6 cellular contexts compared by ENCODE assay signal in genomic region chr19:55485439-55486011, GRCh38. TPM values are rescaled to one million over a fixed set of nuclear protein-coding genes. Genes with fewer than 3 reads are reported as not detected.
DNase-seq lines count a peak whose midpoint lies in the region; ATAC-seq, FAIRE-seq and TF ChIP-seq lines count a peak whose summit lies in the region.

No MANE protein-coding gene starts in this region.

- H3K9me3 ChIP-seq in HepG2 (ENCODE audit: low read length) (no peaks in the 10 kb centered on the region), right lobe of liver (no peaks in the 10 kb centered on the region), heart right ventricle (no peaks in the 10 kb centered on the region)

- peak overlapping the region; percentile 62 to 79 (median 69) for H3K4me3 ChIP-seq in HepG2 (replicated peaks in 1 of 3; ENCODE audit: insufficient read depth in 1 of 3, low read depth in 2 of 3, low read length in 3 of 3)
- peak overlapping the region in 1 of 3 donors; percentile 51 for H3K4me3 ChIP-seq in right lobe of liver
- H3K4me3 ChIP-seq in heart right ventricle: peak overlapping the region; percentile 53 to 72 (median 66)
- H3K4me3 ChIP-seq in urinary bladder (ENCODE audit: low read depth, low read length): peak overlapping the region; percentile 57

- 13% methylated on average over 4 of the region's 18 CpGs for WGBS in HepG2 (ENCODE audit: low lambda C conversion rate)
- 8% methylated on average over 5 of the region's 18 CpGs for WGBS in right lobe of liver (ENCODE audit: insufficient coverage, low coverage, low lambda C conversion rate, missing lambda C conversion rate)
- WGBS in heart right ventricle, 2 donors: 31 to 35% methylated on average over 18 of the region's 18 CpGs
- 25% methylated on average over 18 of the region's 18 CpGs for WGBS in urinary bladder

- no peaks in the 10 kb centered on the region for H4K20me1 ChIP-seq in HepG2 (ENCODE audit: insufficient read depth, low read length)

- H3K79me2 ChIP-seq in HepG2 (ENCODE audit: insufficient read depth, low read length): no peaks in the 10 kb centered on the region

- CTCF ChIA-PET in HepG2 (lab: Yijun Ruan, JAX; ENCODE audit: low intra/inter-chr PET ratio, low total read pairs): no interaction called here

- H3K9ac ChIP-seq in HepG2 (ENCODE audit: insufficient read depth, low read depth, low read length): peak overlapping the region; percentile 69

- TF ChIP-seq CTCF in HepG2 (CRISPR knock-in tag; IDR thresholded peaks at IDR 0.05) (no peak), right lobe of liver (IDR thresholded peaks at IDR 0.05) (no peak), heart right ventricle (IDR thresholded peaks at IDR 0.05) (no peak)

- peak overlapping the region; percentile 91 for H3K4me2 ChIP-seq in HepG2 (ENCODE audit: low read depth, low read length)

- ATAC-seq in HepG2: no peak; the same call in 2 of the 3 replicates
- no peak for ATAC-seq in right lobe of liver
- ATAC-seq in heart right ventricle: peak in 1 of 8 donors; percentile 1

- TF ChIP-seq EP300 in HepG2 (IDR thresholded peaks at IDR 0.05; ENCODE audit: low read depth in 2 of 2, low read length in 2 of 2) (no peak), HepG2 (CRISPR knock-in tag; IDR thresholded peaks at IDR 0.05; ENCODE audit: borderline replicate concordance) (no peak)

- BruUV-seq in HepG2 (replicated peaks; lab: Mats Ljungman, UMichigan): TSS peak; percentile 67

- H3K36me3 ChIP-seq in HepG2 (replicated peaks in 1 of 2; ENCODE audit: control insufficient read depth in 1 of 2, insufficient read depth in 2 of 2, low read length in 2 of 2) (no peaks in the 10 kb centered on the region), right lobe of liver (peaks cover 0 to 6% (median 1%) of the 10 kb centered on the region in 4 donors), heart right ventricle (peaks cover 0 to 26% (median 10%) of the 10 kb centered on the region in 9 donors), urinary bladder (ENCODE audit: insufficient read depth) (no peaks in the 10 kb centered on the region)

- H3K27me3 ChIP-seq in HepG2 (ENCODE audit: control insufficient read depth in 1 of 2, insufficient read depth in 2 of 2, low read length in 2 of 2) (peaks cover 3 to 10% of the 10 kb centered on the region in 2 experiments; a peak in 3 of 5 replicates), right lobe of liver (no peaks in the 10 kb centered on the region), heart right ventricle (peaks cover 0 to 4% (median 0%) of the 10 kb centered on the region in 7 donors)

- POLR2A ChIA-PET in HepG2 (lab: Yijun Ruan, JAX): interaction anchor here (1.6 to 4.3 kb wide), 4 partner anchors 9 to 68 kb away, joined by 3 to 44 read pairs (median 4); partner anchors contain the start of genes ISOC2 and ZNF628

- intact Hi-C loops in HepG2 (cut with micrococcal nuclease; ENCODE audit: unreplicated experiment) (no loop called here), right lobe of liver (cut with DNase I) (no loop called here), heart right ventricle (cut with DNase I) (no loop called here)

- peaks cover 33% of the 10 kb centered on the region for H3K4me1 ChIP-seq in HepG2 (ENCODE audit: insufficient read depth, low read length)
- peaks cover 0 to 6% (median 0%) of the 10 kb centered on the region in 4 donors for H3K4me1 ChIP-seq in right lobe of liver
- H3K4me1 ChIP-seq in heart right ventricle: peaks cover 27 to 58% (median 46%) of the 10 kb centered on the region in 9 donors
- H3K4me1 ChIP-seq in urinary bladder (ENCODE audit: insufficient read depth): no peaks in the 10 kb centered on the region

- no peak for TF ChIP-seq RAD21 in HepG2 (CRISPR knock-in tag; IDR thresholded peaks at IDR 0.05)

- TF ChIP-seq POLR2A in HepG2 (IDR thresholded peaks at IDR 0.05; ENCODE audit: insufficient read depth in 1 of 2, low read depth in 2 of 2, low read length in 2 of 2) (no peak), right lobe of liver (IDR thresholded peaks at IDR 0.05) (no peak)

- no peak for DNase-seq in HepG2 (ENCODE audit: low spot score)
- no peak for DNase-seq in right lobe of liver
- no peak for DNase-seq in heart right ventricle
- DNase-seq in OCI-M2 (lab: John Stamatoyannopoulos, UW; ENCODE audit: unreplicated experiment): no peak
- DNase-seq in NCI-H510A treated with DMSO at 0.1 percent for 48 hours (lab: John Stamatoyannopoulos, UW): no peak

- no peak overlapping the region for H2AFZ ChIP-seq in HepG2 (ENCODE audit: low read length)

- no peak for FAIRE-seq in HepG2 (lab: Jason Lieb, UNC)

- H3K27ac ChIP-seq in HepG2 (ENCODE audit: extremely low read length, insufficient read depth, low read length): peak overlapping the region; percentile 33
- no peak overlapping the region for H3K27ac ChIP-seq in right lobe of liver
- peak overlapping the region; percentile 25 to 95 (median 88) for H3K27ac ChIP-seq in heart right ventricle
- H3K27ac ChIP-seq in urinary bladder (ENCODE audit: low read depth): peak overlapping the region; percentile 35

- in situ Hi-C loops in HepG2 (cut with HindIII; ENCODE audit: extremely low pct_ligation_motif_present, low pct_unique_long_range_greater_than_20kb): no loop called here

RNA-seq across cellular contexts. Expression of gene NAT14, which starts 0.5 kb away (rescaled TPM):
- total RNA-seq in HepG2 (2016; rRNA removed; fragmentation: Illumina TruSeq; extraction: Trizol): 14.7 and 22.3 TPM in 2 replicates
- total RNA-seq in HepG2 (2016; cell fraction: cytosol; rRNA removed; fragmentation: Illumina TruSeq; extraction: Trizol; ENCODE audit: low read depth): 15.7 and 17.4 TPM in 2 replicates
- 14.8 and 26.5 TPM in 2 replicates for total RNA-seq in HepG2 (2016; cell fraction: insoluble cytoplasmic fraction; rRNA removed; fragmentation: Illumina TruSeq; extraction: Trizol)
- total RNA-seq in HepG2 (2016; cell fraction: membrane; rRNA removed; fragmentation: Illumina TruSeq; extraction: Trizol): 24.1 and 26.6 TPM in 2 replicates
- total RNA-seq in HepG2 (2016; cell fraction: nucleus; rRNA removed; fragmentation: Illumina TruSeq; extraction: Trizol): 17.7 and 22.1 TPM in 2 replicates
- polyA plus RNA-seq in HepG2 (2011; rRNA removed): 20.7 and 24.7 TPM in 2 replicates
- 17.5 and 24.6 TPM in 2 replicates for polyA plus RNA-seq in HepG2 (2011; cell fraction: cytosol; rRNA removed)
- polyA plus RNA-seq in HepG2 (2011; cell fraction: nucleus; rRNA removed): 37.8 and 42.1 TPM in 2 replicates
- 19.0 and 25.8 TPM in 2 replicates for polyA plus RNA-seq in HepG2 (2012)
- 18.4 and 22.8 TPM in 2 replicates for polyA plus RNA-seq in HepG2 (2016; cell fraction: cytosol; fragmentation: Illumina TruSeq; extraction: Trizol; ENCODE audit: low read depth)
- polyA plus RNA-seq in HepG2 (2016; cell fraction: insoluble cytoplasmic fraction; fragmentation: Illumina TruSeq; extraction: Trizol; ENCODE audit: low read depth): 16.4 and 17.1 TPM in 2 replicates
- 23.9 and 24.7 TPM in 2 replicates for polyA plus RNA-seq in HepG2 (2016; cell fraction: membrane; fragmentation: Illumina TruSeq; extraction: Trizol; ENCODE audit: low read depth)
- 40.3 and 41.0 TPM in 2 replicates for polyA plus RNA-seq in HepG2 (2016; cell fraction: nucleus; fragmentation: Illumina TruSeq; extraction: Trizol; ENCODE audit: insufficient read depth, low read depth)
- 4.3 and 11.1 TPM in 2 replicates for polyA minus RNA-seq in HepG2 (2011; rRNA and poly(A)+ RNA removed; ENCODE audit: low replicate concordance)
- 4.5 and 6.5 TPM in 2 replicates for polyA minus RNA-seq in HepG2 (2011; cell fraction: cytosol; rRNA and poly(A)+ RNA removed)
- polyA minus RNA-seq in HepG2 (2011; cell fraction: nucleus; rRNA and poly(A)+ RNA removed): 3.2 and 5.3 TPM in 2 replicates
- 1 to 10 TPM; 2.5 to 6.0 (median 3.9) TPM for total RNA-seq in right lobe of liver
- total RNA-seq in heart right ventricle: 1 to 10 TPM; 5.8 to 9.9 (median 6.8) TPM
- polyA plus RNA-seq in heart right ventricle: 10 to 100 TPM in 1 of 2 donors, 1 to 10 TPM in 1; 9.0 to 16.4 TPM
- total RNA-seq in urinary bladder: 7.1 TPM
- 27.0 TPM for polyA plus RNA-seq in urinary bladder

RNA-seq across cellular contexts. Expression of gene SSC5D, which starts 2.7 kb away (rescaled TPM):
- not detected in 2 replicates for total RNA-seq in HepG2 (2016; rRNA removed; fragmentation: Illumina TruSeq; extraction: Trizol)
- total RNA-seq in HepG2 (2016; cell fraction: cytosol; rRNA removed; fragmentation: Illumina TruSeq; extraction: Trizol; ENCODE audit: low read depth): not detected in 2 replicates
- not detected in 2 replicates for total RNA-seq in HepG2 (2016; cell fraction: insoluble cytoplasmic fraction; rRNA removed; fragmentation: Illumina TruSeq; extraction: Trizol)
- total RNA-seq in HepG2 (2016; cell fraction: membrane; rRNA removed; fragmentation: Illumina TruSeq; extraction: Trizol): not detected in 2 replicates
- total RNA-seq in HepG2 (2016; cell fraction: nucleus; rRNA removed; fragmentation: Illumina TruSeq; extraction: Trizol): not detected in 2 replicates
- 0.03 TPM in 1 of 2 replicates, not detected in the other for polyA plus RNA-seq in HepG2 (2011; rRNA removed)
- not detected in 2 replicates for polyA plus RNA-seq in HepG2 (2011; cell fraction: cytosol; rRNA removed)
- 0.10 and 0.61 TPM in 2 replicates for polyA plus RNA-seq in HepG2 (2011; cell fraction: nucleus; rRNA removed)
- polyA plus RNA-seq in HepG2 (2012): 0.03 TPM in 1 of 2 replicates, not detected in the other
- polyA plus RNA-seq in HepG2 (2016; cell fraction: cytosol; fragmentation: Illumina TruSeq; extraction: Trizol; ENCODE audit: low read depth): not detected in 2 replicates
- polyA plus RNA-seq in HepG2 (2016; cell fraction: insoluble cytoplasmic fraction; fragmentation: Illumina TruSeq; extraction: Trizol; ENCODE audit: low read depth): not detected in 2 replicates
- polyA plus RNA-seq in HepG2 (2016; cell fraction: membrane; fragmentation: Illumina TruSeq; extraction: Trizol; ENCODE audit: low read depth): not detected in 2 replicates
- not detected in 2 replicates for polyA plus RNA-seq in HepG2 (2016; cell fraction: nucleus; fragmentation: Illumina TruSeq; extraction: Trizol; ENCODE audit: insufficient read depth, low read depth)
- 0.04 and 0.14 TPM in 2 replicates for polyA minus RNA-seq in HepG2 (2011; rRNA and poly(A)+ RNA removed; ENCODE audit: low replicate concordance)
- polyA minus RNA-seq in HepG2 (2011; cell fraction: cytosol; rRNA and poly(A)+ RNA removed): not detected in 2 replicates
- polyA minus RNA-seq in HepG2 (2011; cell fraction: nucleus; rRNA and poly(A)+ RNA removed): 0.12 TPM in 1 of 2 replicates, not detected in the other
- total RNA-seq in right lobe of liver: 1 to 10 TPM in 4 of 6 experiments, under 1 TPM in 2; 0.35 to 1.6 (median 1.2) TPM
- total RNA-seq in heart right ventricle: 1 to 10 TPM; 2.0 to 6.5 (median 4.0) TPM
- 1 to 10 TPM in 1 of 2 donors, under 1 TPM in 1; 0.72 to 2.8 TPM for polyA plus RNA-seq in heart right ventricle
- total RNA-seq in urinary bladder: 24.4 TPM
- 24.4 TPM for polyA plus RNA-seq in urinary bladder

RNA-seq across cellular contexts. Expression of gene ZNF628, which starts 9.1 kb away (rescaled TPM):
- total RNA-seq in HepG2 (2016; rRNA removed; fragmentation: Illumina TruSeq; extraction: Trizol) (1.00 and 1.2 TPM in 2 replicates), right lobe of liver (1 to 10 TPM; 3.4 to 9.2 (median 4.4) TPM), heart right ventricle (1 to 10 TPM; 2.5 to 7.8 (median 4.3) TPM), urinary bladder (0.79 TPM)
- total RNA-seq in HepG2 (2016; cell fraction: cytosol; rRNA removed; fragmentation: Illumina TruSeq; extraction: Trizol; ENCODE audit: low read depth): 0.53 and 0.91 TPM in 2 replicates
- 0.98 and 1.1 TPM in 2 replicates for total RNA-seq in HepG2 (2016; cell fraction: insoluble cytoplasmic fraction; rRNA removed; fragmentation: Illumina TruSeq; extraction: Trizol)
- total RNA-seq in HepG2 (2016; cell fraction: membrane; rRNA removed; fragmentation: Illumina TruSeq; extraction: Trizol): 1.9 and 2.5 TPM in 2 replicates
- 1.2 TPM in 2 replicates for total RNA-seq in HepG2 (2016; cell fraction: nucleus; rRNA removed; fragmentation: Illumina TruSeq; extraction: Trizol)
- polyA plus RNA-seq in HepG2 (2011; rRNA removed) (0.48 and 0.54 TPM in 2 replicates), heart right ventricle (1 to 10 TPM; 4.9 to 7.5 TPM), urinary bladder (11.9 TPM)
- 0.19 and 0.56 TPM in 2 replicates for polyA plus RNA-seq in HepG2 (2011; cell fraction: cytosol; rRNA removed)
- 2.8 and 4.7 TPM in 2 replicates for polyA plus RNA-seq in HepG2 (2011; cell fraction: nucleus; rRNA removed)
- polyA plus RNA-seq in HepG2 (2012): 1.7 and 1.9 TPM in 2 replicates
- polyA plus RNA-seq in HepG2 (2016; cell fraction: cytosol; fragmentation: Illumina TruSeq; extraction: Trizol; ENCODE audit: low read depth): 0.40 and 0.47 TPM in 2 replicates
- polyA plus RNA-seq in HepG2 (2016; cell fraction: insoluble cytoplasmic fraction; fragmentation: Illumina TruSeq; extraction: Trizol; ENCODE audit: low read depth): 1.4 and 2.1 TPM in 2 replicates
- polyA plus RNA-seq in HepG2 (2016; cell fraction: membrane; fragmentation: Illumina TruSeq; extraction: Trizol; ENCODE audit: low read depth): 1.1 and 2.4 TPM in 2 replicates
- 2.5 and 2.7 TPM in 2 replicates for polyA plus RNA-seq in HepG2 (2016; cell fraction: nucleus; fragmentation: Illumina TruSeq; extraction: Trizol; ENCODE audit: insufficient read depth, low read depth)
- polyA minus RNA-seq in HepG2 (2011; rRNA and poly(A)+ RNA removed; ENCODE audit: low replicate concordance): 0.75 and 2.3 TPM in 2 replicates
- polyA minus RNA-seq in HepG2 (2011; cell fraction: cytosol; rRNA and poly(A)+ RNA removed): 1.9 and 2.1 TPM in 2 replicates
- polyA minus RNA-seq in HepG2 (2011; cell fraction: nucleus; rRNA and poly(A)+ RNA removed): 0.62 and 1.8 TPM in 2 replicates

RNA-seq across cellular contexts. Expression of gene C19orf85, which starts 21.0 kb away (rescaled TPM):
- total RNA-seq in HepG2 (2016; rRNA removed; fragmentation: Illumina TruSeq; extraction: Trizol): not detected in 2 replicates
- total RNA-seq in HepG2 (2016; cell fraction: cytosol; rRNA removed; fragmentation: Illumina TruSeq; extraction: Trizol; ENCODE audit: low read depth): not detected in 2 replicates
- total RNA-seq in HepG2 (2016; cell fraction: insoluble cytoplasmic fraction; rRNA removed; fragmentation: Illumina TruSeq; extraction: Trizol): not detected in 2 replicates
- total RNA-seq in HepG2 (2016; cell fraction: membrane; rRNA removed; fragmentation: Illumina TruSeq; extraction: Trizol): not detected in 2 replicates
- not detected in 2 replicates for total RNA-seq in HepG2 (2016; cell fraction: nucleus; rRNA removed; fragmentation: Illumina TruSeq; extraction: Trizol)
- polyA plus RNA-seq in HepG2 (2011; rRNA removed): not detected in 2 replicates
- not detected in 2 replicates for polyA plus RNA-seq in HepG2 (2011; cell fraction: cytosol; rRNA removed)
- polyA plus RNA-seq in HepG2 (2011; cell fraction: nucleus; rRNA removed): not detected in 2 replicates
- polyA plus RNA-seq in HepG2 (2012): not detected in 2 replicates
- polyA plus RNA-seq in HepG2 (2016; cell fraction: cytosol; fragmentation: Illumina TruSeq; extraction: Trizol; ENCODE audit: low read depth): not detected in 2 replicates
- not detected in 2 replicates for polyA plus RNA-seq in HepG2 (2016; cell fraction: insoluble cytoplasmic fraction; fragmentation: Illumina TruSeq; extraction: Trizol; ENCODE audit: low read depth)
- not detected in 2 replicates for polyA plus RNA-seq in HepG2 (2016; cell fraction: membrane; fragmentation: Illumina TruSeq; extraction: Trizol; ENCODE audit: low read depth)
- polyA plus RNA-seq in HepG2 (2016; cell fraction: nucleus; fragmentation: Illumina TruSeq; extraction: Trizol; ENCODE audit: insufficient read depth, low read depth): not detected in 2 replicates
- not detected in 2 replicates for polyA minus RNA-seq in HepG2 (2011; rRNA and poly(A)+ RNA removed; ENCODE audit: low replicate concordance)
- not detected in 2 replicates for polyA minus RNA-seq in HepG2 (2011; cell fraction: cytosol; rRNA and poly(A)+ RNA removed)
- not detected in 2 replicates for polyA minus RNA-seq in HepG2 (2011; cell fraction: nucleus; rRNA and poly(A)+ RNA removed)
- not detected for total RNA-seq in right lobe of liver
- total RNA-seq in heart right ventricle: not detected
- not detected for polyA plus RNA-seq in heart right ventricle
- not detected for total RNA-seq in urinary bladder
- polyA plus RNA-seq in urinary bladder: 0.51 TPM

RNA-seq across cellular contexts. Expression of gene ISOC2, which starts 24.1 kb away (rescaled TPM):
- total RNA-seq in HepG2 (2016; rRNA removed; fragmentation: Illumina TruSeq; extraction: Trizol) (105 and 106 TPM in 2 replicates), right lobe of liver (100 to 1,000 TPM in 3 of 6 experiments, 10 to 100 TPM in 3; 69.4 to 222 (median 100) TPM), heart right ventricle (10 to 100 TPM; 42.5 to 69.8 (median 48.3) TPM), urinary bladder (35.1 TPM)
- 58.0 and 83.1 TPM in 2 replicates for total RNA-seq in HepG2 (2016; cell fraction: cytosol; rRNA removed; fragmentation: Illumina TruSeq; extraction: Trizol; ENCODE audit: low read depth)
- total RNA-seq in HepG2 (2016; cell fraction: insoluble cytoplasmic fraction; rRNA removed; fragmentation: Illumina TruSeq; extraction: Trizol): 111 TPM in 2 replicates
- total RNA-seq in HepG2 (2016; cell fraction: membrane; rRNA removed; fragmentation: Illumina TruSeq; extraction: Trizol): 74.7 and 115 TPM in 2 replicates
- total RNA-seq in HepG2 (2016; cell fraction: nucleus; rRNA removed; fragmentation: Illumina TruSeq; extraction: Trizol): 35.2 and 36.6 TPM in 2 replicates
- polyA plus RNA-seq in HepG2 (2011; rRNA removed) (76.8 and 91.2 TPM in 2 replicates), heart right ventricle (100 to 1,000 TPM in 1 of 2 donors, 10 to 100 TPM in 1; 88.7 to 117 TPM), urinary bladder (94.1 TPM)
- polyA plus RNA-seq in HepG2 (2011; cell fraction: cytosol; rRNA removed): 54.7 and 108 TPM in 2 replicates
- polyA plus RNA-seq in HepG2 (2011; cell fraction: nucleus; rRNA removed): 86.0 and 95.9 TPM in 2 replicates
- 45.9 and 55.5 TPM in 2 replicates for polyA plus RNA-seq in HepG2 (2012)
- 60.4 and 89.7 TPM in 2 replicates for polyA plus RNA-seq in HepG2 (2016; cell fraction: cytosol; fragmentation: Illumina TruSeq; extraction: Trizol; ENCODE audit: low read depth)
- 101 and 114 TPM in 2 replicates for polyA plus RNA-seq in HepG2 (2016; cell fraction: insoluble cytoplasmic fraction; fragmentation: Illumina TruSeq; extraction: Trizol; ENCODE audit: low read depth)
- polyA plus RNA-seq in HepG2 (2016; cell fraction: membrane; fragmentation: Illumina TruSeq; extraction: Trizol; ENCODE audit: low read depth): 71.9 and 93.3 TPM in 2 replicates
- 63.4 and 69.6 TPM in 2 replicates for polyA plus RNA-seq in HepG2 (2016; cell fraction: nucleus; fragmentation: Illumina TruSeq; extraction: Trizol; ENCODE audit: insufficient read depth, low read depth)
- polyA minus RNA-seq in HepG2 (2011; rRNA and poly(A)+ RNA removed; ENCODE audit: low replicate concordance): 18.3 and 57.5 TPM in 2 replicates
- polyA minus RNA-seq in HepG2 (2011; cell fraction: cytosol; rRNA and poly(A)+ RNA removed): 34.3 and 34.6 TPM in 2 replicates
- polyA minus RNA-seq in HepG2 (2011; cell fraction: nucleus; rRNA and poly(A)+ RNA removed): 21.0 and 25.6 TPM in 2 replicates

Comparison
In these comparisons a context has a peak if more than half of its experiments do, and no peak if none do; other contexts are left out.
1. H3K27ac ChIP-seq: peak in HepG2 (single experiment), heart right ventricle (10 of 10) and urinary bladder (single experiment); none in right lobe of liver (0 of 3).